In genomic region chr10:73954737-73955136, GRCh38 we compare ENCODE assay signal across 1 cellular context.
A peak's percentile ranks its signal among the peaks of the same experiment; 100 is the strongest.
TF ChIP-seq lines count a peak whose summit lies in the region.

No MANE protein-coding gene starts in this region.

TF ChIP-seq in K562, 482 proteins besides CTCF, POLR2A, EP300 and RAD21:
- TF ChIP-seq, protein P1, sequence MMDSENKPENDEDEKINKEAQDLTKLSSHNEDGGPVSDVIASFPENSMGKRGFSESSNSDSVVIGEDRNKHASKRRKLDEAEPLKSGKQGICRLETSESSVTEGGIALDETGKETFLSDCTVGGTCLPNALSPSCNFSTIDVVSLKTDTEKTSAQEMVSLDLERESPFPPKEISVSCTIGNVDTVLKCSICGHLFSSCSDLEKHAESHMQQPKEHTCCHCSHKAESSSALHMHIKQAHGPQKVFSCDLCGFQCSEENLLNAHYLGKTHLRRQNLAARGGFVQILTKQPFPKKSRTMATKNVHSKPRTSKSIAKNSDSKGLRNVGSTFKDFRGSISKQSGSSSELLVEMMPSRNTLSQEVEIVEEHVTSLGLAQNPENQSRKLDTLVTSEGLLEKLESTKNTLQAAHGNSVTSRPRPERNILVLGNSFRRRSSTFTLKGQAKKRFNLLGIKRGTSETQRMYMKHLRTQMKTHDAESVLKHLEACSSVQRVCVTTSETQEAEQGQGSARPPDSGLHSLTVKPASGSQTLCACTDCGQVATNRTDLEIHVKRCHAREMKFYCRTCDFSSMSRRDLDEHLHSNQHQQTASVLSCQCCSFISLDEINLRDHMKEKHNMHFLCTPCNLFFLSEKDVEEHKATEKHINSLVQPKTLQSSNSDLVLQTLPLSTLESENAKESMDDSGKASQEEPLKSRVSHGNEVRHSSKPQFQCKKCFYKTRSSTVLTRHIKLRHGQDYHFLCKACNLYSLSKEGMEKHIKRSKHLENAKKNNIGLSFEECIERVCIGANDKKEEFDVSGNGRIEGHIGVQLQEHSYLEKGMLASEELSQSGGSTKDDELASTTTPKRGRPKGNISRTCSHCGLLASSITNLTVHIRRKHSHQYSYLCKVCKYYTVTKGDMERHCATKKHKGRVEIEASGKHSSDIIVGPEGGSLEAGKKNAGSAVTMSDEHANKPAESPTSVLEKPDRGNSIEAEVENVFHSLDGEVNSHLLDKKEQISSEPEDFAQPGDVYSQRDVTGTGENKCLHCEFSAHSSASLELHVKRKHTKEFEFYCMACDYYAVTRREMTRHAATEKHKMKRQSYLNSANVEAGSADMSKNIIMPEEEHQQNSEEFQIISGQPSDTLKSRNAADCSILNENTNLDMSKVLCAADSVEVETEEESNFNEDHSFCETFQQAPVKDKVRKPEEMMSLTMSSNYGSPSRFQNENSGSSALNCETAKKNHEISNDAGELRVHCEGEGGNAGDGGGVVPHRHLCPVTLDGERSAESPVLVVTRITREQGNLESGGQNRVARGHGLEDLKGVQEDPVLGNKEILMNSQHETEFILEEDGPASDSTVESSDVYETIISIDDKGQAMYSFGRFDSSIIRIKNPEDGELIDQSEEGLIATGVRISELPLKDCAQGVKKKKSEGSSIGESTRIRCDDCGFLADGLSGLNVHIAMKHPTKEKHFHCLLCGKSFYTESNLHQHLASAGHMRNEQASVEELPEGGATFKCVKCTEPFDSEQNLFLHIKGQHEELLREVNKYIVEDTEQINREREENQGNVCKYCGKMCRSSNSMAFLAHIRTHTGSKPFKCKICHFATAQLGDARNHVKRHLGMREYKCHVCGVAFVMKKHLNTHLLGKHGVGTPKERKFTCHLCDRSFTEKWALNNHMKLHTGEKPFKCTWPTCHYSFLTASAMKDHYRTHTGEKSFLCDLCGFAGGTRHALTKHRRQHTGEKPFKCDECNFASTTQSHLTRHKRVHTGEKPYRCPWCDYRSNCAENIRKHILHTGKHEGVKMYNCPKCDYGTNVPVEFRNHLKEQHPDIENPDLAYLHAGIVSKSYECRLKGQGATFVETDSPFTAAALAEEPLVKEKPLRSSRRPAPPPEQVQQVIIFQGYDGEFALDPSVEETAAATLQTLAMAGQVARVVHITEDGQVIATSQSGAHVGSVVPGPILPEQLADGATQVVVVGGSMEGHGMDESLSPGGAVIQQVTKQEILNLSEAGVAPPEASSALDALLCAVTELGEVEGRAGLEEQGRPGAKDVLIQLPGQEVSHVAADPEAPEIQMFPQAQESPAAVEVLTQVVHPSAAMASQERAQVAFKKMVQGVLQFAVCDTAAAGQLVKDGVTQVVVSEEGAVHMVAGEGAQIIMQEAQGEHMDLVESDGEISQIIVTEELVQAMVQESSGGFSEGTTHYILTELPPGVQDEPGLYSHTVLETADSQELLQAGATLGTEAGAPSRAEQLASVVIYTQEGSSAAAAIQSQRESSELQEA (IDR thresholded peaks at IDR 0.05; ENCODE audit: low read depth), result peak; percentile 48; the same call in 1 of the 2 replicates
- no peak for TF ChIP-seq KLF10 (CRISPR knock-in tag; IDR thresholded peaks at IDR 0.05)
- peak; percentile 56 for TF ChIP-seq RBM25 (IDR thresholded peaks at IDR 0.05; ENCODE audit: low read depth, low read length, severe bottlenecking)
- TF ChIP-seq ZFP36 (IDR thresholded peaks at IDR 0.05; ENCODE audit: low read depth, low read length, partially characterized antibody), result peak; percentile 34
- TF ChIP-seq KDM1A (IDR thresholded peaks at IDR 0.05), result peak in 1 of 2 experiments; percentile 5; a peak in 1 of 4 replicates
- no peak for TF ChIP-seq PRPF4 (IDR thresholded peaks at IDR 0.05; ENCODE audit: insufficient read depth, low read depth, low read length, poor library complexity, severe bottlenecking)
TF ChIP-seq in K562: peak in this region for 4.
